In genomic region chr1:23368562-23369334, GRCh38 we compare ENCODE assay signal across 8 cellular contexts. TPM values are rescaled to one million over a fixed set of nuclear protein-coding genes. Genes with fewer than 3 reads are reported as not detected.
A peak's percentile ranks its signal among the peaks of the same experiment; 100 is the strongest.
DNase-seq lines count a peak whose midpoint lies in the region; ATAC-seq and TF ChIP-seq lines count a peak whose summit lies in the region.

No MANE protein-coding gene starts in this region.

- H3K27me3 Mint-ChIP-seq in activated CD4-positive, alpha-beta T cell treated with anti-CD3 and anti-CD28 coated beads, Interleukin-2, amount 10 ng/mL, durations not matched to agents 24 days and 14 days: no peaks in the 10 kb centered on the region

- DNase-seq in GM19238 (ENCODE audit: insufficient read length, low spot score): peak; percentile 73
- DNase-seq in NCI-H524 (lab: John Stamatoyannopoulos, UW): peak; percentile 88 to 95
- peak; percentile 97 for DNase-seq in activated CD4-positive, alpha-beta T cell treated with anti-CD3 and anti-CD28 coated beads, Interleukin-2, amount 10 ng/mL, durations not matched to agents 24 days and 14 days
- peak; percentile 93 for DNase-seq in coronary artery (ENCODE audit: low spot score)
- DNase-seq in left lung: peak; percentile 93 to 97
- peak; percentile 83 for DNase-seq in stimulated activated CD4-positive, alpha-beta T cell treated with anti-CD3 and anti-CD28 coated beads, Interleukin-2, amount 100 ng/mL, for 4 hours (ENCODE audit: low read depth)

- H3K27ac ChIP-seq in BLaER1 treated with 17β-estradiol and CSF1 and Interleukin-3, amounts not matched to agents 10 nM and 100 nM: peak overlapping the region; percentile 85 to 97 (median 93)
- H3K27ac ChIP-seq in coronary artery: peak overlapping the region; percentile 95 to 96
- peak overlapping the region; percentile 97 to 99 for H3K27ac ChIP-seq in left lung

- peak overlapping the region; percentile 99 for H3K27ac Mint-ChIP-seq in activated CD4-positive, alpha-beta T cell treated with anti-CD3 and anti-CD28 coated beads, Interleukin-2, amount 10 ng/mL, durations not matched to agents 24 days and 14 days

- H3K9me3 ChIP-seq in BLaER1 treated with 17β-estradiol and CSF1 and Interleukin-3, amounts not matched to agents 10 nM and 100 nM (replicated peaks in 1 of 11): peaks cover 30 to 35% (median 33%) of the 10 kb centered on the region in 11 experiments
- H3K9me3 ChIP-seq in left lung: peaks cover 0 to 12% of the 10 kb centered on the region in 2 donors

- H3K4me3 ChIP-seq in BLaER1 treated with 17β-estradiol and CSF1 and Interleukin-3, amounts not matched to agents 10 nM and 100 nM: peak overlapping the region; percentile 69 to 94 (median 78)
- H3K4me3 ChIP-seq in coronary artery (peak overlapping the region; percentile 79), left lung (peak overlapping the region; percentile 77 to 85)

- peaks cover 30% of the 10 kb centered on the region for H3K36me3 Mint-ChIP-seq in activated CD4-positive, alpha-beta T cell treated with anti-CD3 and anti-CD28 coated beads, Interleukin-2, amount 10 ng/mL, durations not matched to agents 24 days and 14 days (ENCODE audit: low read depth)

- H3K4me1 Mint-ChIP-seq in activated CD4-positive, alpha-beta T cell treated with anti-CD3 and anti-CD28 coated beads, Interleukin-2, amount 10 ng/mL, durations not matched to agents 24 days and 14 days: peaks cover 33% of the 10 kb centered on the region

- peak overlapping the region; percentile 82 to 96 (median 91) for H3K9ac ChIP-seq in BLaER1 treated with 17β-estradiol and CSF1 and Interleukin-3, amounts not matched to agents 10 nM and 100 nM

- H3K4me3 Mint-ChIP-seq in activated CD4-positive, alpha-beta T cell treated with anti-CD3 and anti-CD28 coated beads, Interleukin-2, amount 10 ng/mL, durations not matched to agents 24 days and 14 days: peak overlapping the region; percentile 94

- intact Hi-C loops in activated CD4-positive, alpha-beta T cell treated with anti-CD3 and anti-CD28 coated beads, Interleukin-2, amount 10 ng/mL, durations not matched to agents 24 days and 14 days (cut with micrococcal nuclease): loop anchor here (1.0 to 10.0 kb wide), 5 partner anchors 24 to 1274 kb away; partner anchors contain the start of genes E2F2, HNRNPR, RPL11 and SRRM1
- intact Hi-C loops in left lung (cut with DNase I): no loop called here

- peaks cover 7% of the 10 kb centered on the region for H3K9me3 Mint-ChIP-seq in activated CD4-positive, alpha-beta T cell treated with anti-CD3 and anti-CD28 coated beads, Interleukin-2, amount 10 ng/mL, durations not matched to agents 24 days and 14 days

- TF ChIP-seq CTCF in coronary artery (IDR thresholded peaks at IDR 0.05) (no peak), left lung (IDR thresholded peaks at IDR 0.05) (no peak)

- peaks cover 32 to 36% (median 33%) of the 10 kb centered on the region in 11 experiments for H3K36me3 ChIP-seq in BLaER1 treated with 17β-estradiol and CSF1 and Interleukin-3, amounts not matched to agents 10 nM and 100 nM
- peaks cover 0 to 28% of the 10 kb centered on the region in 2 donors for H3K36me3 ChIP-seq in left lung

- H3K27me3 ChIP-seq in BLaER1 treated with 17β-estradiol and CSF1 and Interleukin-3, amounts not matched to agents 10 nM and 100 nM: no peaks in the 10 kb centered on the region
- H3K27me3 ChIP-seq in left lung: no peaks in the 10 kb centered on the region

- ATAC-seq in HG03439 (IDR thresholded peaks at IDR 0.05; ENCODE audit: unreplicated experiment) (peak; percentile 70), left lung (peak; percentile 88)

- peak overlapping the region; percentile 84 to 97 (median 93) for H3K4me2 ChIP-seq in BLaER1 treated with 17β-estradiol and CSF1 and Interleukin-3, amounts not matched to agents 10 nM and 100 nM

- peaks cover 37 to 56% (median 45%) of the 10 kb centered on the region in 10 experiments for H3K4me1 ChIP-seq in BLaER1 treated with 17β-estradiol and CSF1 and Interleukin-3, amounts not matched to agents 10 nM and 100 nM
- peaks cover 14 to 37% of the 10 kb centered on the region in 2 donors for H3K4me1 ChIP-seq in left lung

- H4K20me1 ChIP-seq in BLaER1 treated with 17β-estradiol and CSF1 and Interleukin-3, amounts not matched to agents 10 nM and 100 nM: no peaks in the 10 kb centered on the region

RNA-seq across cellular contexts. Expression of gene ZNF436, which starts 0.9 kb away (rescaled TPM):
- 5.2 TPM in 2 replicates for total RNA-seq in activated CD4-positive, alpha-beta T cell treated with anti-CD3 and anti-CD28 coated beads, Interleukin-2, amount 10 ng/mL, durations not matched to agents 24 days and 14 days
- total RNA-seq in left lung: 10 to 100 TPM in 1 of 2 donors, 1 to 10 TPM in 1; 9.2 to 10.2 TPM

RNA-seq across cellular contexts. Expression of gene HNRNPR, which starts 24.7 kb away (rescaled TPM):
- total RNA-seq in activated CD4-positive, alpha-beta T cell treated with anti-CD3 and anti-CD28 coated beads, Interleukin-2, amount 10 ng/mL, durations not matched to agents 24 days and 14 days: 229 and 235 TPM in 2 replicates
- 100 to 1,000 TPM in 1 of 2 donors, 10 to 100 TPM in 1; 84.3 to 108 TPM for total RNA-seq in left lung

RNA-seq across cellular contexts. Expression of gene TCEA3, which starts 55.8 kb away (rescaled TPM):
- total RNA-seq in activated CD4-positive, alpha-beta T cell treated with anti-CD3 and anti-CD28 coated beads, Interleukin-2, amount 10 ng/mL, durations not matched to agents 24 days and 14 days: 6.7 and 7.8 TPM in 2 replicates
- total RNA-seq in left lung: 10 to 100 TPM; 28.3 to 43.2 TPM

Comparison
In these comparisons a context has a peak if more than half of its experiments do, and no peak if none do; other contexts are left out.
1. Peak in every context shown above with its lines: DNase-seq, ATAC-seq, H3K4me3 ChIP-seq and H3K27ac ChIP-seq.